In genomic region chr19:54173951-54174817, GRCh38 we compare ENCODE assay signal across 23 cellular contexts. TPM values are rescaled to one million over a fixed set of nuclear protein-coding genes. Genes with fewer than 3 reads are reported as not detected.
DNase-seq lines count a peak whose midpoint lies in the region; ATAC-seq and TF ChIP-seq lines count a peak whose summit lies in the region.
"Had no signal": no experiment of that assay in that cellular context is flagged by ENCODE, and none has a peak within 500 bp of the region (broad histone marks: within the 10 kb centered on the region; RNA-seq: fewer than 3 reads in every experiment).

No MANE protein-coding gene starts in this region.

- no peak overlapping the region for H3K56ac ChIP-seq in H9 (ENCODE audit: insufficient read length, low read depth, low read length)

- H2AK5ac ChIP-seq in H9 (ENCODE audit: insufficient read length, low read length): no peak overlapping the region

- H3K4me1 ChIP-seq in H9 (ENCODE audit: insufficient read depth, low read length) (no peaks in the 10 kb centered on the region), mesodermal cell (ENCODE audit: control insufficient read depth, insufficient read depth, low read length, poor library complexity, severe bottlenecking) (peaks cover 3% of the 10 kb centered on the region), prostate gland (replicated peaks) (no peaks in the 10 kb centered on the region)
- H3K4me1 ChIP-seq: ascending aorta, upper lobe of right lung had no signal

- no peak overlapping the region for H2BK20ac ChIP-seq in H9 (ENCODE audit: low read depth, low read length, poor library complexity, severe bottlenecking)

- H3K4me3 ChIP-seq in mesodermal cell (ENCODE audit: extremely low read depth, insufficient read depth, low read length, poor library complexity, severe bottlenecking) (no peak overlapping the region), prostate gland (no peak overlapping the region)
- H3K4me3 ChIP-seq: ascending aorta, upper lobe of right lung had no signal

- H3K9me3 ChIP-seq in H9 (ENCODE audit: control insufficient read depth, low read depth, low read length) (no peaks in the 10 kb centered on the region), T-helper 17 cell (ENCODE audit: control insufficient read depth, low read length, poor library complexity, severe bottlenecking) (no peaks in the 10 kb centered on the region), mesodermal cell (ENCODE audit: control insufficient read depth, low read length) (no peaks in the 10 kb centered on the region), prostate gland (no peaks in the 10 kb centered on the region)
- H3K9me3 ChIP-seq: ascending aorta, upper lobe of right lung had no signal

- H3K18ac ChIP-seq in H9 (ENCODE audit: insufficient read length, low read depth, low read length): no peak overlapping the region

- TF ChIP-seq POLR2A in prostate gland (IDR thresholded peaks at IDR 0.05): no peak

- H3K36me3 Mint-ChIP-seq in H9 (ENCODE audit: insufficient read depth in 1 of 3, low read depth in 3 of 3) (peaks cover 12 to 20% (median 15%) of the 10 kb centered on the region in 3 experiments; a peak in 6 of 7 replicates), T-helper 17 cell (ENCODE audit: low read depth) (no peaks in the 10 kb centered on the region)
- peaks cover 23% of the 10 kb centered on the region for H3K36me3 Mint-ChIP-seq in stimulated activated memory B cell treated with anti-CD40 and anti-IgM and Interleukin-4, amounts not matched to agents 10 μg/mL and 1 μg/mL and 100 μg/mL, for 72 hours

- peaks cover 38% of the 10 kb centered on the region for H3K36me3 ChIP-seq in mesodermal cell (ENCODE audit: control insufficient read depth, insufficient read depth, low read length)
- no peaks in the 10 kb centered on the region for H3K36me3 ChIP-seq in prostate gland
- H3K36me3 ChIP-seq: upper lobe of right lung had no signal

- H3K4me1 Mint-ChIP-seq in H9 (peaks cover 11 to 29% of the 10 kb centered on the region in 2 experiments), T-helper 17 cell (peaks cover 4% of the 10 kb centered on the region)
- peaks cover 30% of the 10 kb centered on the region for H3K4me1 Mint-ChIP-seq in stimulated activated memory B cell treated with anti-CD40 and anti-IgM and Interleukin-4, amounts not matched to agents 10 μg/mL and 1 μg/mL and 100 μg/mL, for 72 hours

- H3K23me2 ChIP-seq in H9 (ENCODE audit: insufficient read length, low read depth, low read length, poor library complexity, severe bottlenecking): peaks cover 4% of the 10 kb centered on the region

- H3K9ac ChIP-seq in H9 (ENCODE audit: extremely low read depth, insufficient read length, low read length): no peak overlapping the region
- H3K9ac ChIP-seq: KMS-11 had no signal

- H3K27me3 ChIP-seq in H9 (ENCODE audit: insufficient read depth, low read length): no peaks in the 10 kb centered on the region
- no peaks in the 10 kb centered on the region for H3K27me3 ChIP-seq in prostate gland (replicated peaks; ENCODE audit: insufficient read depth)
- H3K27me3 ChIP-seq: ascending aorta, upper lobe of right lung had no signal

- H3K4ac ChIP-seq in H9 (ENCODE audit: low read depth, low read length): no peak overlapping the region

- no peaks in the 10 kb centered on the region for H4K20me1 ChIP-seq in H9 (ENCODE audit: control insufficient read depth, insufficient read depth, insufficient read length)

- no peak overlapping the region for H2BK15ac ChIP-seq in H9 (ENCODE audit: low read depth, low read length)

- no CpG with 5 or more reads among the region's 25 CpGs for WGBS in H9 (ENCODE audit: extremely low coverage, insufficient read length, low lambda C conversion rate)
- WGBS in mesodermal cell (ENCODE audit: insufficient coverage in 2 of 2), 2 experiments: 87 to 89% methylated on average over 20 to 24 of the region's 25 CpGs
- 78% methylated on average over 20 of the region's 25 CpGs for WGBS in prostate gland

- H3T11ph ChIP-seq in H9 (ENCODE audit: low read length): no peak overlapping the region

- no peak overlapping the region for H2BK5ac ChIP-seq in H9 (ENCODE audit: insufficient read length, low read length)

- no peak overlapping the region for H4K5ac ChIP-seq in H9 (ENCODE audit: insufficient read length, low read depth, low read length)

- H3K4me3 Mint-ChIP-seq in H9 (no peak overlapping the region), T-helper 17 cell (no peak overlapping the region)
- H3K4me3 Mint-ChIP-seq in stimulated activated memory B cell treated with anti-CD40 and anti-IgM and Interleukin-4, amounts not matched to agents 10 μg/mL and 1 μg/mL and 100 μg/mL, for 72 hours: no peak overlapping the region
- H3K4me3 Mint-ChIP-seq: activated B cell treated with CpG ODN at 0.5 μM for 24 hours; activated CD4-positive, alpha-beta memory T cell treated with anti-CD3 and anti-CD28 coated beads for 36 hours; activated naive CD8-positive, alpha-beta T cell treated with anti-CD3 and anti-CD28 coated beads for 36 hours had no signal

- no peak overlapping the region for H3K4me2 ChIP-seq in H9 (ENCODE audit: insufficient read depth, insufficient read length, low read length)
- H3K4me2 ChIP-seq: KMS-11 had no signal

- no peak overlapping the region for H2BK12ac ChIP-seq in H9 (ENCODE audit: insufficient read length, low read depth, low read length)

- no peak overlapping the region for H2BK120ac ChIP-seq in H9 (ENCODE audit: low read depth, low read length, poor library complexity, severe bottlenecking)

- intact Hi-C loops in prostate gland (cut with DNase I): no loop called here

- H2AFZ ChIP-seq in H9 (ENCODE audit: low read length): no peak overlapping the region

- H3K23ac ChIP-seq in H9 (ENCODE audit: insufficient read length, low read depth, low read length): no peak overlapping the region

- H3K14ac ChIP-seq in H9 (ENCODE audit: insufficient read depth, low read length): no peak overlapping the region; the same call in 1 of the 2 replicates

- no peak overlapping the region for H4K8ac ChIP-seq in H9 (replicated peaks; ENCODE audit: insufficient read length, low read depth, low read length)

- no peak overlapping the region for H4K91ac ChIP-seq in H9 (ENCODE audit: insufficient read length, low read depth, low read length)

- H3K9me3 Mint-ChIP-seq in H9: no peaks in the 10 kb centered on the region; a peak in 1 of 5 replicates
- no peaks in the 10 kb centered on the region for H3K9me3 Mint-ChIP-seq in stimulated activated memory B cell treated with anti-CD40 and anti-IgM and Interleukin-4, amounts not matched to agents 10 μg/mL and 1 μg/mL and 100 μg/mL, for 72 hours
- H3K9me3 Mint-ChIP-seq: activated B cell treated with CpG ODN at 0.5 μM for 24 hours; activated CD4-positive, alpha-beta memory T cell treated with anti-CD3 and anti-CD28 coated beads for 36 hours; activated naive CD8-positive, alpha-beta T cell treated with anti-CD3 and anti-CD28 coated beads for 36 hours had no signal

- peak; percentile 3 for DNase-seq in AG20443 (ENCODE audit: low spot score)
- peak; percentile 43 for DNase-seq in H9
- DNase-seq in T-helper 17 cell: no peak
- no peak for DNase-seq in prostate gland (ENCODE audit: low spot score)
- DNase-seq in activated CD8-positive, alpha-beta memory T cell treated with anti-CD3 and anti-CD28 coated beads, Interleukin-2, amount 50 U/mL, for 48 hours: no peak
- DNase-seq: activated B cell treated with CpG ODN at 0.5 μM for 24 hours; activated CD4-positive, alpha-beta memory T cell treated with anti-CD3 and anti-CD28 coated beads for 36 hours; activated naive CD8-positive, alpha-beta T cell treated with anti-CD3 and anti-CD28 coated beads for 36 hours; caudate nucleus; dermis blood vessel endothelial cell; GDM1; NCI-H1436 treated with DMSO at 0.1 percent for 48 hours; NCI-H2171; NCI-H524; nucleus accumbens; T-helper 9 cell; upper lobe of right lung had no signal

- H3K27ac Mint-ChIP-seq in H9 (0 out of 7 replicates have a peak overlapping the region, but pooled peaks of 1 of the 3 experiments have one; percentile 47), T-helper 17 cell (peak overlapping the region; percentile 29)
- no peak overlapping the region for H3K27ac Mint-ChIP-seq in stimulated activated memory B cell treated with anti-CD40 and anti-IgM and Interleukin-4, amounts not matched to agents 10 μg/mL and 1 μg/mL and 100 μg/mL, for 72 hours
- H3K27ac Mint-ChIP-seq: activated B cell treated with CpG ODN at 0.5 μM for 24 hours; activated CD4-positive, alpha-beta memory T cell treated with anti-CD3 and anti-CD28 coated beads for 36 hours; activated naive CD8-positive, alpha-beta T cell treated with anti-CD3 and anti-CD28 coated beads for 36 hours had no signal

- H3K27ac ChIP-seq in H9 (ENCODE audit: insufficient read length, low read depth, low read length) (no peak overlapping the region), mesodermal cell (ENCODE audit: low read depth, low read length, severe bottlenecking) (peak overlapping the region; percentile 10), prostate gland (no peak overlapping the region)
- H3K27ac ChIP-seq: ascending aorta, KMS-11, upper lobe of right lung had no signal

- H3K27me3 Mint-ChIP-seq in H9 (ENCODE audit: low read depth) (no peaks in the 10 kb centered on the region; the same call in 1 of the 2 replicates), T-helper 17 cell (no peaks in the 10 kb centered on the region)
- H3K27me3 Mint-ChIP-seq in stimulated activated memory B cell treated with anti-CD40 and anti-IgM and Interleukin-4, amounts not matched to agents 10 μg/mL and 1 μg/mL and 100 μg/mL, for 72 hours: no peaks in the 10 kb centered on the region
- H3K27me3 Mint-ChIP-seq: activated B cell treated with CpG ODN at 0.5 μM for 24 hours; activated CD4-positive, alpha-beta memory T cell treated with anti-CD3 and anti-CD28 coated beads for 36 hours; activated naive CD8-positive, alpha-beta T cell treated with anti-CD3 and anti-CD28 coated beads for 36 hours had no signal

- ATAC-seq in T-helper 17 cell (no peak), HG03520 (IDR thresholded peaks at IDR 0.05; ENCODE audit: unreplicated experiment) (no peak)
- ATAC-seq in stimulated activated memory B cell treated with anti-CD40 and anti-IgM and Interleukin-4, amounts not matched to agents 10 μg/mL and 1 μg/mL and 100 μg/mL, for 72 hours: no peak

- no peak for TF ChIP-seq CTCF in H9 (conservative IDR thresholded peaks at IDR 0.05)
- TF ChIP-seq CTCF in prostate gland (IDR thresholded peaks at IDR 0.05): no peak

- H3K79me1 ChIP-seq in H9 (ENCODE audit: insufficient read depth, low read depth, low read length, poor library complexity, severe bottlenecking): no peaks in the 10 kb centered on the region

- no peaks in the 10 kb centered on the region for H3K79me2 ChIP-seq in H9 (ENCODE audit: insufficient read depth, low read length)

RNA-seq across cellular contexts. Expression of gene TMC4, which starts 1.2 kb away (rescaled TPM):
- 12.2 and 12.7 TPM in 2 replicates for total RNA-seq in H9 (2021)
- total RNA-seq in T-helper 17 cell: 1 to 10 TPM; 1.3 to 3.1 TPM
- 0.63 TPM for polyA plus RNA-seq in mesodermal cell (2013, experiment 1 of 2)
- 0.76 TPM for polyA plus RNA-seq in mesodermal cell (2013, experiment 2 of 2)
- total RNA-seq in prostate gland: 10 to 100 TPM; 40.2 to 88.6 TPM
- total RNA-seq: activated B cell treated with CpG ODN at 0.5 μM for 24 hours; activated naive CD8-positive, alpha-beta T cell treated with anti-CD3 and anti-CD28 coated beads for 36 hours; RPMI7951 had no signal

RNA-seq across cellular contexts. Expression of gene LENG1, which starts 14.7 kb away (rescaled TPM):
- total RNA-seq in H9 (2021) (5.4 and 7.1 TPM in 2 replicates), T-helper 17 cell (1 to 10 TPM; 8.0 to 9.0 TPM), prostate gland (10 to 100 TPM in 1 of 2 donors, 1 to 10 TPM in 1; 7.6 to 14.7 TPM)
- 6.3 TPM for polyA plus RNA-seq in mesodermal cell (2013, experiment 1 of 2)
- 5.9 TPM for polyA plus RNA-seq in mesodermal cell (2013, experiment 2 of 2)

RNA-seq across cellular contexts. Expression of gene MBOAT7, which starts 15.2 kb away (rescaled TPM):
- total RNA-seq in H9 (2021) (100 and 103 TPM in 2 replicates), T-helper 17 cell (10 to 100 TPM; 18.4 to 24.5 TPM), prostate gland (100 to 1,000 TPM in 1 of 2 donors, 10 to 100 TPM in 1; 91.7 to 430 TPM)
- 240 TPM for polyA plus RNA-seq in mesodermal cell (2013, experiment 1 of 2)
- 192 TPM for polyA plus RNA-seq in mesodermal cell (2013, experiment 2 of 2)

RNA-seq across cellular contexts. Expression of gene TSEN34, which starts 16.9 kb away (rescaled TPM):
- total RNA-seq in H9 (2021): 28.3 and 29.0 TPM in 2 replicates
- 1 to 10 TPM; 8.1 to 8.9 TPM for total RNA-seq in T-helper 17 cell
- polyA plus RNA-seq in mesodermal cell (2013, experiment 1 of 2): 54.2 TPM
- polyA plus RNA-seq in mesodermal cell (2013, experiment 2 of 2): 41.3 TPM
- total RNA-seq in prostate gland: 100 to 1,000 TPM; 122 to 163 TPM

RNA-seq across cellular contexts. Expression of gene RPS9, which starts 26.5 kb away (rescaled TPM):
- total RNA-seq in H9 (2021) (1,674 and 1,679 TPM in 2 replicates), T-helper 17 cell (1,000 to 10,000 TPM; 1,676 to 1,883 TPM), prostate gland (1,000 to 10,000 TPM; 1,667 to 3,369 TPM)
- 1,693 TPM for polyA plus RNA-seq in mesodermal cell (2013, experiment 1 of 2)
- polyA plus RNA-seq in mesodermal cell (2013, experiment 2 of 2): 1,592 TPM

Comparison
In these comparisons a context has a peak if more than half of its experiments do, and no peak if none do; other contexts are left out.
1. DNase-seq: peak in AG20443 (single experiment) and H9 (single experiment); none in T-helper 17 cell (0 of 3), prostate gland (single experiment) and activated CD8-positive, alpha-beta memory T cell treated with anti-CD3 and anti-CD28 coated beads, Interleukin-2, amount 50 U/mL, for 48 hours (single experiment).